In genomic region chr19:6930190-6930589, GRCh38 we compare ENCODE assay signal across 32 cellular contexts. TPM values are rescaled to one million over a fixed set of nuclear protein-coding genes. Genes with fewer than 3 reads are reported as not detected.
"Had no signal": no experiment of that assay in that cellular context is flagged by ENCODE, and none has a peak within 500 bp of the region (broad histone marks: within the 10 kb centered on the region; RNA-seq: fewer than 3 reads in every experiment).

No MANE protein-coding gene starts in this region.

- H3K4me3 ChIP-seq: neural progenitor cell, ovary, psoas muscle, skin epidermis, smooth muscle cell, spleen, suprapubic skin, testis, tibial artery, transverse colon, upper lobe of right lung, uterus had no signal

- H3K27ac ChIP-seq: neural progenitor cell, ovary, parathyroid adenoma, psoas muscle, skin epidermis, spleen, suprapubic skin, testis, tibial artery, transverse colon, upper lobe of right lung, uterus had no signal

- ATAC-seq: natural killer cell; psoas muscle; right cardiac atrium; sciatic nerve; stimulated activated memory B cell treated with anti-CD40 and anti-IgM and Interleukin-4, amounts not matched to agents 10 μg/mL and 1 μg/mL and 100 μg/mL, for 72 hours; stimulated activated naive CD8-positive, alpha-beta T cell treated with anti-CD3 and anti-CD28 coated beads, Interleukin-15, amount 100 ng/mL, for 72 hours; stimulated activated naive CD8-positive, alpha-beta T cell treated with anti-CD3 and anti-CD28 coated beads, Interleukin-15, Interleukin-2, amounts not matched to agents 100 U/mL and 50 U/mL, for 24 hours; upper lobe of right lung had no signal

- H3K36me3 ChIP-seq: neural progenitor cell, ovary, suprapubic skin, tibial artery, transverse colon, upper lobe of right lung, uterus had no signal

- H2AFZ ChIP-seq: neural progenitor cell, parathyroid adenoma had no signal

- H3K9me3 ChIP-seq: ovary, testis had no signal

- H3K4me1 ChIP-seq: neural progenitor cell, parathyroid adenoma, psoas muscle, spleen, suprapubic skin, testis, tibial artery, transverse colon, upper lobe of right lung, uterus had no signal

- H3K27me3 ChIP-seq: neural progenitor cell, ovary, suprapubic skin, testis, tibial artery, transverse colon, upper lobe of right lung, uterus had no signal

- H3K79me2 ChIP-seq: parathyroid adenoma had no signal

- H3K4me2 ChIP-seq: neural progenitor cell, smooth muscle cell had no signal

- DNase-seq: natural killer cell; occipital lobe; ovary; posterior cingulate gyrus; psoas muscle; right cardiac atrium; spleen; stimulated activated CD4-positive, alpha-beta T cell treated with anti-CD3 and anti-CD28 coated beads, Interleukin-12 subunit alpha, Interleukin-12 subunit beta, amount 100 ng/mL, for 4 hours; stimulated activated CD4-positive, alpha-beta T cell treated with anti-CD3 and anti-CD28 coated beads, Interleukin-1b, Interleukin-23, amount 100 ng/mL, for 48 hours; stimulated activated CD4-positive, alpha-beta T cell treated with anti-CD3 and anti-CD28 coated beads, Interleukin-4, amount 100 ng/mL, for 1 hour; stimulated activated CD4-positive, alpha-beta T cell treated with anti-CD3 and anti-CD28 coated beads, Interleukin-4, amount 100 ng/mL, for 4 hours; stimulated activated CD8-positive, alpha-beta memory T cell treated with anti-CD3 and anti-CD28 coated beads, Interleukin-4, amount 100 ng/mL, for 48 hours; stimulated activated naive CD4-positive, alpha-beta T cell; stimulated activated naive CD8-positive, alpha-beta T cell treated with anti-CD3 and anti-CD28 coated beads, Interleukin-15, amount 100 ng/mL, for 72 hours; stimulated activated naive CD8-positive, alpha-beta T cell treated with anti-CD3 and anti-CD28 coated beads, Interleukin-15, Interleukin-2, amounts not matched to agents 100 U/mL and 50 U/mL, for 24 hours; substantia nigra; testis; tibial artery; transverse colon; upper lobe of right lung; uterus had no signal

- H3K9ac ChIP-seq: neural progenitor cell, parathyroid adenoma had no signal

RNA-seq across cellular contexts. Expression of gene ADGRE1, which starts 42.8 kb away (rescaled TPM):
- total RNA-seq: occipital lobe, osteoblast, progenitor cell of endocrine pancreas, renal cortical epithelial cell, smooth muscle cell, suprapubic skin had no signal
- polyA plus RNA-seq: neural cell, right cardiac atrium, smooth muscle cell had no signal
